22 cellular contexts compared by ENCODE assay signal in the genomic region with DNA sequence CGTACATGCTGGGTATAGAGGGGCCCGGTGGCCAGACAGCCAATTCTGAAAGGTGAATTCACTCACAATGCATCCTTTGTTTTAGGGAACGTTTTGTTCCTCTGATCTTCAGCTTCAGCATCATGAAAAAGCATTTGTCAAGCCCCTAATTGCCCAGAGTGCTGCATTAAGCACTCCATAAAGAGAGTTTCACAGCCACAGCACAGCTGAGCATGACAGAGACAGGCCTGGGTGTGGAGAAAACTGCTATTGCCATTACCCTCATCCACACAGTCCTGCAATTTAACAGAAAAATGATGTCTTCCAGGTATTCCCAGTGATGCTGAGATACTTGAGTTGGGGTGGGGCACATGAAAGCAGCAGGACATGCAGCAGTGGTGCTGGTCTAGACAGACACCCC.
"Had no signal": no experiment of that assay in that cellular context is flagged by ENCODE, and none has a peak within 500 bp of the region (broad histone marks: within the 10 kb centered on the region; RNA-seq: fewer than 3 reads in every experiment).

No MANE protein-coding gene starts in this region.

- H3K4me3 Mint-ChIP-seq: immature natural killer cell had no signal

- H3K79me2 ChIP-seq: hepatocyte had no signal

- H3K27ac Mint-ChIP-seq: immature natural killer cell had no signal

- DNase-seq: dermis blood vessel endothelial cell; dorsolateral prefrontal cortex; effector CD4-positive, alpha-beta T cell; effector memory CD4-positive, alpha-beta T cell; erythroblast; esophagus squamous epithelium; foreskin fibroblast; foreskin melanocyte; gastrocnemius medialis; heart left ventricle; hypothalamus; immature natural killer cell; left cardiac atrium; left lung; left ventricle myocardium superior; lower lobe of right lung; mesenchymal stem cell; midbrain had no signal

- H3K9me3 Mint-ChIP-seq: immature natural killer cell had no signal

- H3K4me2 ChIP-seq: hepatocyte had no signal

- ATAC-seq: esophagus mucosa, gastrocnemius medialis, heart left ventricle, left cardiac atrium, left lung, left ventricle myocardium superior, lower lobe of right lung had no signal

- H3K27ac ChIP-seq: coronary artery, dorsolateral prefrontal cortex, epithelial cell of prostate, esophagus squamous epithelium, gastrocnemius medialis, heart left ventricle, hepatocyte, left lung, lower lobe of right lung had no signal

- H2AFZ ChIP-seq: hepatocyte had no signal

- H3K4me3 ChIP-seq: coronary artery, dorsolateral prefrontal cortex, esophagus squamous epithelium, gastrocnemius medialis, heart left ventricle, hepatocyte, left lung, lower lobe of right lung had no signal

- H3K9me3 ChIP-seq: esophagus squamous epithelium, gastrocnemius medialis, heart left ventricle, left lung, lower lobe of right lung had no signal

- H3K36me3 Mint-ChIP-seq: immature natural killer cell had no signal

- H3K4me1 Mint-ChIP-seq: immature natural killer cell had no signal

- H3K36me3 ChIP-seq: esophagus squamous epithelium, gastrocnemius medialis, heart left ventricle, left lung, lower lobe of right lung had no signal

- H3K27me3 ChIP-seq: dorsolateral prefrontal cortex, esophagus squamous epithelium, gastrocnemius medialis, heart left ventricle, hepatocyte, left lung had no signal

- H3K4me1 ChIP-seq: esophagus squamous epithelium, gastrocnemius medialis, heart left ventricle, left lung, lower lobe of right lung had no signal
